Comparison of ENCODE assay signal across 9 cellular contexts in genomic region chr12:47775100-47775911, GRCh38. TPM values are rescaled to one million over a fixed set of nuclear protein-coding genes. Genes with fewer than 3 reads are reported as not detected.
DNase-seq lines count a peak whose midpoint lies in the region; ATAC-seq and TF ChIP-seq lines count a peak whose summit lies in the region.
"Had no signal": no experiment of that assay in that cellular context is flagged by ENCODE, and none has a peak within 500 bp of the region (broad histone marks: within the 10 kb centered on the region; RNA-seq: fewer than 3 reads in every experiment).

No MANE protein-coding gene starts in this region.

- no peak overlapping the region for H3K27ac ChIP-seq in cardiac muscle cell
- H3K27ac ChIP-seq in liver (ENCODE audit: low read depth in 1 of 2, low read length in 2 of 2): no peak overlapping the region
- H3K27ac ChIP-seq in uterus: peak overlapping the region; percentile 39 to 71

- TF ChIP-seq CTCF in cardiac muscle cell (IDR thresholded peaks at IDR 0.05; ENCODE audit: low read depth, low read length) (peak; percentile 13), liver (IDR thresholded peaks at IDR 0.05; ENCODE audit: low read depth, low read length, missing input control) (no peak), uterus (IDR thresholded peaks at IDR 0.05) (no peak)

- H3K4me3 Mint-ChIP-seq in activated T-helper 17 cell treated with anti-CD3 and anti-CD28 coated beads, Interleukin-2, amount 50 U/mL, for 72 hours: peak overlapping the region; percentile 82

- H3K9ac ChIP-seq in liver (ENCODE audit: low read depth in 1 of 2, low read length in 2 of 2): no peak overlapping the region

- H3K36me3 ChIP-seq in cardiac muscle cell (no peaks in the 10 kb centered on the region), liver (ENCODE audit: control insufficient read depth in 4 of 4, insufficient read depth in 3 of 4, low read depth in 1 of 4, low read length in 3 of 4) (no peaks in the 10 kb centered on the region), uterus (no peaks in the 10 kb centered on the region)

- TF ChIP-seq POLR2A in uterus (IDR thresholded peaks at IDR 0.05): no peak

- 83% methylated on average over 10 of the region's 10 CpGs for WGBS in liver

- H3K9me3 ChIP-seq in cardiac muscle cell (ENCODE audit: low read depth) (no peaks in the 10 kb centered on the region), liver (ENCODE audit: control insufficient read depth in 4 of 4, low read length in 3 of 4) (no peaks in the 10 kb centered on the region), uterus (no peaks in the 10 kb centered on the region)

- ATAC-seq in Right ventricle myocardium superior (ENCODE audit: poor library complexity) (no peak), HG03520 (IDR thresholded peaks at IDR 0.05; ENCODE audit: unreplicated experiment) (no peak), HG03045 (IDR thresholded peaks at IDR 0.05; ENCODE audit: unreplicated experiment) (no peak), HG03457 (IDR thresholded peaks at IDR 0.05; ENCODE audit: unreplicated experiment) (no peak)
- no peak for ATAC-seq in activated T-helper 17 cell treated with anti-CD3 and anti-CD28 coated beads, Interleukin-2, amount 50 U/mL, for 72 hours (replicated peaks)

- TF ChIP-seq RAD21 in liver (IDR thresholded peaks at IDR 0.05): no peak

- H3K27ac Mint-ChIP-seq in activated T-helper 17 cell treated with anti-CD3 and anti-CD28 coated beads, Interleukin-2, amount 50 U/mL, for 72 hours: peak overlapping the region; percentile 40

- no peaks in the 10 kb centered on the region for H3K9me3 Mint-ChIP-seq in activated T-helper 17 cell treated with anti-CD3 and anti-CD28 coated beads, Interleukin-2, amount 50 U/mL, for 72 hours

- H3K27me3 ChIP-seq in cardiac muscle cell (no peaks in the 10 kb centered on the region), liver (ENCODE audit: control insufficient read depth in 4 of 4, insufficient read depth in 4 of 4, low read length in 3 of 4) (no peaks in the 10 kb centered on the region), uterus (no peaks in the 10 kb centered on the region)

- H3K4me1 ChIP-seq in cardiac muscle cell (ENCODE audit: low read depth) (no peaks in the 10 kb centered on the region), liver (ENCODE audit: control insufficient read depth in 4 of 4, insufficient read depth in 4 of 4, low read length in 3 of 4) (peaks cover 5 to 17% (median 8%) of the 10 kb centered on the region in 4 donors), uterus (peaks cover 0 to 5% of the 10 kb centered on the region in 2 donors)

- intact Hi-C loops in Right ventricle myocardium superior (cut with DNase I): loop anchor here (5.0 kb wide), 1 partner anchor 62 kb away; no protein-coding TSS in a partner anchor
- intact Hi-C loops in uterus (cut with DNase I; ENCODE audit: low total_unique reads): loop anchor here (5.0 kb wide), 1 partner anchor 58 kb away; no protein-coding TSS in a partner anchor

- H3K4me3 ChIP-seq in cardiac muscle cell: no peak overlapping the region
- no peak overlapping the region for H3K4me3 ChIP-seq in liver (ENCODE audit: low read depth in 1 of 3, low read length in 3 of 3)
- H3K4me3 ChIP-seq in uterus: no peak overlapping the region

- H3K27me3 Mint-ChIP-seq in activated T-helper 17 cell treated with anti-CD3 and anti-CD28 coated beads, Interleukin-2, amount 50 U/mL, for 72 hours: no peaks in the 10 kb centered on the region

- H3K4me1 Mint-ChIP-seq in activated T-helper 17 cell treated with anti-CD3 and anti-CD28 coated beads, Interleukin-2, amount 50 U/mL, for 72 hours: peaks cover 5% of the 10 kb centered on the region

- DNase-seq in cardiac muscle cell (ENCODE audit: low read depth in 1 of 2, low spot score in 1 of 2) (peak in 1 of 2 donors; percentile 73), Right ventricle myocardium superior (no peak), uterus (no peak)

- no peaks in the 10 kb centered on the region for H3K36me3 Mint-ChIP-seq in activated T-helper 17 cell treated with anti-CD3 and anti-CD28 coated beads, Interleukin-2, amount 50 U/mL, for 72 hours (ENCODE audit: low read depth)

TF ChIP-seq in liver, 16 proteins besides CTCF, POLR2A, EP300 and RAD21:
- TF ChIP-seq ATF3 (IDR thresholded peaks at IDR 0.05) (no peak), SP1 (IDR thresholded peaks at IDR 0.05) (no peak), ZBTB33 (IDR thresholded peaks at IDR 0.05) (no peak), MAX (IDR thresholded peaks at IDR 0.05) (no peak), NR2F2 (IDR thresholded peaks at IDR 0.05) (peak; percentile 51), FOXA2 (IDR thresholded peaks at IDR 0.05) (no peak)
TF ChIP-seq in liver: peak in this region for 1.

RNA-seq across cellular contexts. Expression of gene SLC48A1, which starts 2.3 kb away (rescaled TPM):
- total RNA-seq in cardiac muscle cell (23.3 and 26.2 TPM in 2 replicates), Right ventricle myocardium superior (26.8 TPM), liver (10 to 100 TPM in 1 of 2 donors, 1 to 10 TPM in 1; 6.1 to 15.4 TPM), uterus (10 to 100 TPM in 3 of 4 donors, 1 to 10 TPM in 1; 1.3 to 50.5 (median 15.4) TPM)
- polyA plus RNA-seq in cardiac muscle cell (28.9 and 29.2 TPM in 2 replicates), liver (10 to 100 TPM in 1 of 2 donors, 1 to 10 TPM in 1; 8.3 to 10.4 TPM)
- 1 to 10 TPM; 6.7 to 8.2 TPM for total RNA-seq in activated T-helper 17 cell treated with anti-CD3 and anti-CD28 coated beads, Interleukin-2, amount 50 U/mL, for 72 hours

RNA-seq across cellular contexts. Expression of gene RAPGEF3, which starts 16.6 kb away (rescaled TPM):
- total RNA-seq in cardiac muscle cell: 3.8 and 8.8 TPM in 2 replicates
- 3.3 and 5.5 TPM in 2 replicates for polyA plus RNA-seq in cardiac muscle cell
- total RNA-seq in Right ventricle myocardium superior: 30.6 TPM
- total RNA-seq in activated T-helper 17 cell treated with anti-CD3 and anti-CD28 coated beads, Interleukin-2, amount 50 U/mL, for 72 hours: 1 to 10 TPM; 1.4 to 8.4 TPM
- 1 to 10 TPM; 1.3 to 4.3 TPM for total RNA-seq in liver
- 1 to 10 TPM; 1.3 to 1.6 TPM for polyA plus RNA-seq in liver
- 100 to 1,000 TPM in 1 of 4 donors, 10 to 100 TPM in 3; 13.5 to 105 (median 48.7) TPM for total RNA-seq in uterus

RNA-seq across cellular contexts. Expression of gene HDAC7, which starts 44.4 kb away (rescaled TPM):
- total RNA-seq in cardiac muscle cell (43.3 and 93.0 TPM in 2 replicates), Right ventricle myocardium superior (35.9 TPM), liver (10 to 100 TPM in 1 of 2 donors, 1 to 10 TPM in 1; 7.1 to 14.7 TPM), uterus (100 to 1,000 TPM in 1 of 4 donors, 10 to 100 TPM in 3; 33.0 to 191 (median 42.5) TPM)
- polyA plus RNA-seq in cardiac muscle cell (43.7 and 55.9 TPM in 2 replicates), liver (1 to 10 TPM; 3.5 to 7.2 TPM)
- 100 to 1,000 TPM; 163 to 471 TPM for total RNA-seq in activated T-helper 17 cell treated with anti-CD3 and anti-CD28 coated beads, Interleukin-2, amount 50 U/mL, for 72 hours

RNA-seq across cellular contexts. Expression of gene ENDOU, which starts 50.0 kb away (rescaled TPM):
- total RNA-seq in cardiac muscle cell (0.24 and 0.53 TPM in 2 replicates), Right ventricle myocardium superior (0.11 TPM), liver (under 1 TPM in 1 of 2 donors, not detected in 1; 0.25 TPM), uterus (under 1 TPM in 2 of 4 donors, not detected in 2; 0.28 to 0.64 TPM)
- polyA plus RNA-seq in cardiac muscle cell (0.95 and 1.3 TPM in 2 replicates), liver (not detected)
- under 1 TPM in 1 of 2 donors, not detected in 1; 0.16 TPM for total RNA-seq in activated T-helper 17 cell treated with anti-CD3 and anti-CD28 coated beads, Interleukin-2, amount 50 U/mL, for 72 hours
- total RNA-seq: endothelial cell of umbilical vein had no signal
- polyA plus RNA-seq: endothelial cell of umbilical vein had no signal

Comparison
In these comparisons a context has a peak if more than half of its experiments do, and no peak if none do; other contexts are left out.
1. H3K27ac ChIP-seq: peak in uterus (2 of 2); none in cardiac muscle cell (single experiment) and liver (0 of 2).